In genomic region chr22:46087816-46088277, GRCh38 we compare ENCODE assay signal across 8 cellular contexts.
A peak's percentile ranks its signal among the peaks of the same experiment; 100 is the strongest.
DNase-seq lines count a peak whose midpoint lies in the region; ATAC-seq and TF ChIP-seq lines count a peak whose summit lies in the region.

No MANE protein-coding gene starts in this region.

- no peak for TF ChIP-seq CTCF in breast epithelium (IDR thresholded peaks at IDR 0.05)
- peak in 1 of 5 experiments; percentile 16 for TF ChIP-seq CTCF in tibial nerve (IDR thresholded peaks at IDR 0.05)

- H3K27me3 ChIP-seq in breast epithelium (no peaks in the 10 kb centered on the region), tibial nerve (no peaks in the 10 kb centered on the region)

- H3K4me1 ChIP-seq in breast epithelium: peaks cover 56 to 74% of the 10 kb centered on the region in 2 donors
- peaks cover 15 to 100% (median 95%) of the 10 kb centered on the region in 4 donors for H3K4me1 ChIP-seq in tibial nerve

- no peaks in the 10 kb centered on the region for H3K9me3 ChIP-seq in breast epithelium
- H3K9me3 ChIP-seq in tibial nerve: no peaks in the 10 kb centered on the region

- DNase-seq in DMS53 (lab: John Stamatoyannopoulos, UW): peak; percentile 19
- no peak for DNase-seq in DMS53 treated with DMSO at 0.1 percent for 48 hours (lab: John Stamatoyannopoulos, UW; ENCODE audit: unreplicated experiment)
- peak; percentile 84 to 85 for DNase-seq in breast epithelium (ENCODE audit: low spot score in 2 of 2)
- DNase-seq in left lobe of liver (ENCODE audit: low spot score): peak; percentile 94
- peak; percentile 93 for DNase-seq in tibial nerve (ENCODE audit: low spot score in 2 of 2)
- DNase-seq in Kasumi-1 (lab: John Stamatoyannopoulos, UW): no peak
- DNase-seq in NOMO-1 (lab: John Stamatoyannopoulos, UW; ENCODE audit: unreplicated experiment in 2 of 2): no peak

- TF ChIP-seq POLR2A in breast epithelium (IDR thresholded peaks at IDR 0.05) (no peak), tibial nerve (IDR thresholded peaks at IDR 0.05) (peak; percentile 16 to 42)

- H3K27ac ChIP-seq in breast epithelium (peak overlapping the region; percentile 99 to 100), tibial nerve (peak overlapping the region; percentile 73 to 99 (median 88))

- TF ChIP-seq EP300 in tibial nerve (IDR thresholded peaks at IDR 0.05): peak in 1 of 2 donors; percentile 77

- ATAC-seq in left lobe of liver (peak; percentile 70), HG02678 (IDR thresholded peaks at IDR 0.05; ENCODE audit: unreplicated experiment) (no peak)

- 15% methylated on average over 21 of the region's 22 CpGs; no CpG with 5 or more reads in 1 of the 2 donors for WGBS in tibial nerve, 2 donors

- H3K36me3 ChIP-seq in breast epithelium (no peaks in the 10 kb centered on the region), tibial nerve (peaks cover 0 to 16% (median 0%) of the 10 kb centered on the region in 3 donors)

- H3K4me3 ChIP-seq in breast epithelium (peak overlapping the region; percentile 0 to 85 (median 67)), tibial nerve (peak overlapping the region; percentile 14 to 43 (median 24))

- intact Hi-C loops in breast epithelium (cut with DNase I; ENCODE audit: low total_unique reads): no loop called here

Comparison
In these comparisons a context has a peak if more than half of its experiments do, and no peak if none do; other contexts are left out.
1. DNase-seq: peak in DMS53 (single experiment), breast epithelium (2 of 2), left lobe of liver (single experiment) and tibial nerve (2 of 2); none in DMS53 treated with DMSO at 0.1 percent for 48 hours (single experiment), Kasumi-1 (0 of 2) and NOMO-1 (0 of 2).